1 cellular context compared by ENCODE assay signal in genomic region chr6:3747100-3747737, GRCh38.
TF ChIP-seq lines count a peak whose summit lies in the region.

No MANE protein-coding gene starts in this region.

TF ChIP-seq in IMR-90, 13 proteins besides CTCF, POLR2A, EP300 and RAD21 (continued from another document):
- TF ChIP-seq USF2 (IDR thresholded peaks at IDR 0.05; ENCODE audit: low read depth, low read length), result no peak
- TF ChIP-seq FOS (IDR thresholded peaks at IDR 0.05; ENCODE audit: low read depth, low read length), result no peak
- no peak for TF ChIP-seq MAFK (IDR thresholded peaks at IDR 0.05; ENCODE audit: low read depth, low read length)
- TF ChIP-seq CHD1 (IDR thresholded peaks at IDR 0.05; ENCODE audit: low read depth, low read length), result no peak
